8 cellular contexts compared by ENCODE assay signal in genomic region chr12:65656904-65657351, GRCh38.
A peak's percentile ranks its signal among the peaks of the same experiment; 100 is the strongest.
DNase-seq lines count a peak whose midpoint lies in the region; ATAC-seq, FAIRE-seq and TF ChIP-seq lines count a peak whose summit lies in the region.

No MANE protein-coding gene starts in this region.

- TF ChIP-seq CTCF in Panc1 (IDR thresholded peaks at IDR 0.05) (no peak), epithelial cell of esophagus (IDR thresholded peaks at IDR 0.05; ENCODE audit: insufficient read depth, low read depth, low read length, missing control alignments) (no peak), glutamatergic neuron (IDR thresholded peaks at IDR 0.05; ENCODE audit: partially characterized antibody, unreplicated experiment) (no peak)

- H3K4me3 Mint-ChIP-seq in glutamatergic neuron (ENCODE audit: unreplicated experiment), result no peak overlapping the region

- 70 to 75% (median 72%) methylated on average over 3 of the region's 3 CpGs for WGBS in small intestine, 3 donors

- ATAC-seq in Panc1, result peak; percentile 93

- H3K27ac ChIP-seq in Panc1 (ENCODE audit: low read length) (peak overlapping the region; percentile 48), small intestine (ENCODE audit: low read depth in 1 of 2, low read length in 1 of 2) (no peak overlapping the region)

- no peak for FAIRE-seq in small intestine (lab: Jason Lieb, UNC)

- peaks cover 9% of the 10 kb centered on the region; the same call in 1 of the 2 replicates for H3K9me3 ChIP-seq in Panc1 (ENCODE audit: control insufficient read depth, insufficient read depth, low read depth, low read length)
- H3K9me3 ChIP-seq in small intestine (ENCODE audit: control insufficient read depth, low read depth), result no peaks in the 10 kb centered on the region

- H3K36me3 Mint-ChIP-seq in glutamatergic neuron (ENCODE audit: unreplicated experiment), result no peaks in the 10 kb centered on the region

- H3K27me3 Mint-ChIP-seq in glutamatergic neuron (ENCODE audit: unreplicated experiment), result no peaks in the 10 kb centered on the region

- CTCF ChIA-PET in Panc1 (lab: Charles Lee), result no interaction called here

- H3K27me3 ChIP-seq in Panc1 (ENCODE audit: control insufficient read depth, insufficient read depth, low read length) (no peaks in the 10 kb centered on the region), small intestine (ENCODE audit: control insufficient read depth in 2 of 2, insufficient read depth in 2 of 2, low read length in 2 of 2) (no peaks in the 10 kb centered on the region)

- H3K4me1 ChIP-seq in Panc1 (ENCODE audit: control insufficient read depth, insufficient read depth, low read length) (peaks cover 3% of the 10 kb centered on the region; the same call in 1 of the 2 replicates), small intestine (ENCODE audit: control insufficient read depth in 2 of 2, insufficient read depth in 1 of 2, low read depth in 1 of 2, low read length in 1 of 2) (no peaks in the 10 kb centered on the region)

- intact Hi-C loops in Panc1 (cut with micrococcal nuclease; ENCODE audit: unreplicated experiment), result no loop called here

- DNase-seq in stimulated activated CD4-positive, alpha-beta T cell treated with anti-CD3 and anti-CD28 coated beads, Interleukin-15, amount 100 ng/mL, for 24 hours, result peak; percentile 21
- no peak for DNase-seq in stimulated activated CD4-positive, alpha-beta T cell treated with anti-CD3 and anti-CD28 coated beads, Interleukin-4, amount 100 ng/mL, for 1 hour
- peak; percentile 97 for DNase-seq in Panc1 (ENCODE audit: low read depth, low spot score)
- peak; percentile 95 for DNase-seq in epithelial cell of esophagus (ENCODE audit: low read depth)
- no peak for DNase-seq in small intestine
- DNase-seq in glutamatergic neuron, result no peak
- no peak for DNase-seq in superior temporal gyrus (ENCODE audit: extremely low spot score)
- DNase-seq in NCI-H2107 (lab: John Stamatoyannopoulos, UW), result no peak

- in situ Hi-C loops in Panc1 (cut with HindIII; ENCODE audit: low pct_unique_long_range_greater_than_20kb, low sequenced_read_pairs), result no loop called here

- BruUV-seq in Panc1 (replicated peaks; lab: Mats Ljungman, UMichigan), result no TSS peak

- no peaks in the 10 kb centered on the region for H3K9me3 Mint-ChIP-seq in glutamatergic neuron (ENCODE audit: unreplicated experiment)

- POLR2A ChIA-PET in Panc1 (lab: Charles Lee), result no interaction called here

- H3K36me3 ChIP-seq in Panc1 (ENCODE audit: control insufficient read depth, insufficient read depth, low read length) (no peaks in the 10 kb centered on the region), small intestine (ENCODE audit: control insufficient read depth in 2 of 2, insufficient read depth in 2 of 2, low read length in 2 of 2) (no peaks in the 10 kb centered on the region)

- H3K4me3 ChIP-seq in Panc1 (ENCODE audit: low read depth in 2 of 2, low read length in 2 of 2) (no peak overlapping the region), epithelial cell of esophagus (ENCODE audit: low read length) (no peak overlapping the region), small intestine (ENCODE audit: low read depth in 1 of 2, low read length in 2 of 2) (no peak overlapping the region)

- H3K4me1 Mint-ChIP-seq in glutamatergic neuron (ENCODE audit: low read depth, unreplicated experiment), result no peaks in the 10 kb centered on the region

- H3K27ac Mint-ChIP-seq in glutamatergic neuron (ENCODE audit: unreplicated experiment), result no peak overlapping the region

Comparison
In these comparisons a context has a peak if more than half of its experiments do, and no peak if none do; other contexts are left out.
1. DNase-seq: peak in stimulated activated CD4-positive, alpha-beta T cell treated with anti-CD3 and anti-CD28 coated beads, Interleukin-15, amount 100 ng/mL, for 24 hours (single experiment), Panc1 (single experiment) and epithelial cell of esophagus (single experiment); none in stimulated activated CD4-positive, alpha-beta T cell treated with anti-CD3 and anti-CD28 coated beads, Interleukin-4, amount 100 ng/mL, for 1 hour (single experiment), small intestine (single experiment), glutamatergic neuron (single experiment), superior temporal gyrus (single experiment) and NCI-H2107 (single experiment).